22 cellular contexts compared by ENCODE assay signal in genomic region chr2:235711527-235711926, GRCh38.
"Had no signal": no experiment of that assay in that cellular context is flagged by ENCODE, and none has a peak within 500 bp of the region (broad histone marks: within the 10 kb centered on the region; RNA-seq: fewer than 3 reads in every experiment).

No MANE protein-coding gene starts in this region.

- ATAC-seq: activated T-helper 17 cell treated with anti-CD3 and anti-CD28 coated beads, Interleukin-2, amount 50 U/mL, for 72 hours; WTC11 had no signal

- H3K36me3 Mint-ChIP-seq: activated naive CD8-positive, alpha-beta T cell had no signal

- DNase-seq: activated CD8-positive, alpha-beta memory T cell treated with anti-CD3 and anti-CD28 coated beads for 24 hours; activated CD8-positive, alpha-beta memory T cell treated with anti-CD3 and anti-CD28 coated beads, Interleukin-2, amount 50 U/mL, for 4 hours; activated naive CD4-positive, alpha-beta T cell; activated T-cell treated with anti-CD3 and anti-CD28 coated beads, Interleukin-2, amount 50 U/mL, for 24 hours; adrenal gland; kidney; left ventricle myocardium inferior; occipital lobe; stimulated activated CD4-positive, alpha-beta T cell treated with anti-CD3 and anti-CD28 coated beads, Interleukin-4, amount 100 ng/mL, for 24 hours; stimulated activated naive CD4-positive, alpha-beta T cell treated with Interleukin-2 at 50 U/mL for 16 hours; T-helper 9 cell; transverse colon; uterus had no signal

- H3K9me3 ChIP-seq: adrenal gland, left ventricle myocardium inferior, prostate gland, transverse colon, uterus had no signal

- H3K4me3 ChIP-seq: adrenal gland, coronary artery, left ventricle myocardium inferior, prostate gland, transverse colon, uterus had no signal

- H3K27me3 Mint-ChIP-seq: activated naive CD8-positive, alpha-beta T cell; activated T-cell treated with anti-CD3 and anti-CD28 coated beads, Interleukin-2, amount 50 U/mL, for 24 hours had no signal

- H3K36me3 ChIP-seq: adrenal gland, prostate gland, transverse colon, uterus had no signal

- FAIRE-seq: astrocyte, kidney had no signal

- H3K9me3 Mint-ChIP-seq: activated T-cell treated with anti-CD3 and anti-CD28 coated beads, Interleukin-2, amount 50 U/mL, for 24 hours; activated T-helper 17 cell treated with anti-CD3 and anti-CD28 coated beads, Interleukin-2, amount 50 U/mL, for 72 hours; mesothelial cell of epicardium; nephron; WTC11 had no signal

- H3K27ac ChIP-seq: coronary artery, epithelial cell of prostate, left ventricle myocardium inferior, prostate gland, transverse colon, uterus had no signal

- H3K27me3 ChIP-seq: adrenal gland, transverse colon, uterus had no signal

- H3K4me3 Mint-ChIP-seq: activated naive CD8-positive, alpha-beta T cell; activated T-cell treated with anti-CD3 and anti-CD28 coated beads, Interleukin-2, amount 50 U/mL, for 24 hours; activated T-helper 17 cell treated with anti-CD3 and anti-CD28 coated beads, Interleukin-2, amount 50 U/mL, for 72 hours; mesothelial cell of epicardium; nephron; WTC11 had no signal

- H3K4me1 ChIP-seq: adrenal gland, prostate gland, uterus had no signal

- H3K27ac Mint-ChIP-seq: activated naive CD8-positive, alpha-beta T cell; activated T-cell treated with anti-CD3 and anti-CD28 coated beads, Interleukin-2, amount 50 U/mL, for 24 hours; activated T-helper 17 cell treated with anti-CD3 and anti-CD28 coated beads, Interleukin-2, amount 50 U/mL, for 72 hours; mesothelial cell of epicardium; nephron; WTC11 had no signal
